ENCODE assay signal across 8 cellular contexts in the genomic region with DNA sequence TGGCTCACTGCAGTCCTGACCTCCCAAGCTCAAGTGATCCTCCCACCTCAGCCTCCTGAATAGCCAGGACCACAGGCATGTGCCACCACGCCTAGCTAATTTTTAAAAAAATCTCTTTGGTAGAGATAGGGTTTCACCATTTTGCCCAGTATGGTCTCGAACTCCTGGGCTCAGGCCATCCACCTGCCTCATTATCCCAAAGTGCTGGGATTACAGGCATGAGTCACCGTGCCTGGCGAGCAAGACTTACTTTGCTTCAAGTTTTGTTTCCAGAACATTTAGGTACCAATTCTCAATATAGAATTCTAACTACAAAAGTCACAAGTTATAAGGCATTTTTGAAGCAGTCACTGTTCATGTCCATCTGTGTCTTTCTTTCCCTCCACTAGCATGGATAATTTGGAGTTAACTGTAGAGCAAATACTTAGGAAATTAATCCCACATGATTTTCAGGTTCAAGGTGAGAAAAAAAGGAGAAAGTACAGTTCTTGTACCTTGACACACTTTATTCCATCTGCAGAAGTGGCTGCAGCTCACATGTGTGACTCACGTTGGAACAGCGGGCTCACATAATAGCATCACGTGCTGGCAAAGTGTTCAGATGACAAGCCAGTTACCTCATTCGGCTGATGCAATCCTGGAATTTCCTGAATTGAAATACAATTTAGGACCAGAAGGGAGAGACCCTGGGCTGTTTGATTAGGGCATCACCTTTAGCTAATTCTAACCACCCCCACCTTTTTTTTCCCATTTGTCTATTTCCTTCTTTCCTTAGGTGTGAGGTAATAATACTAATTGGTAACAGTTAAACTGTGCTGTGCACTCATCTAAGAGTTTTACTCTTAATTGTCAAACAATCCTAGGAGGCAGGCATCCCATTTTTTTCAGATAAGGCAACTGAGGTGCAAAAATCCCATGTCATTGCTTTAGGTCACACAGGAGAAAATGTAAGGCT. TPM values are rescaled to one million over a fixed set of nuclear protein-coding genes. Genes with fewer than 3 reads are reported as not detected.
DNase-seq lines count a peak whose midpoint lies in the region; ATAC-seq, FAIRE-seq and TF ChIP-seq lines count a peak whose summit lies in the region.

No MANE protein-coding gene starts in this region.

- H3K4me1 Mint-ChIP-seq in brain = peaks cover 37% of the 10 kb centered on the region

- peak overlapping the region in 4 of 5 experiments; percentile 41 to 72 (median 66) for H3K4me3 Mint-ChIP-seq in brain

- no peak for TF ChIP-seq CTCF in brain (conservative IDR thresholded peaks at IDR 0.05)

- no peaks in the 10 kb centered on the region for H3K36me3 Mint-ChIP-seq in brain

- no peaks in the 10 kb centered on the region for H3K9me3 Mint-ChIP-seq in brain

- peak overlapping the region; percentile 69 to 98 (median 91) for H3K27ac Mint-ChIP-seq in brain

- peak; percentile 99 for FAIRE-seq in G401.6 (lab: Jason Lieb, UNC)

- peaks cover 3% of the 10 kb centered on the region for H3K27me3 Mint-ChIP-seq in brain

- ATAC-seq in left lobe of liver = peak; percentile 59

- peak; percentile 66 for DNase-seq in NCI-H1436 (lab: John Stamatoyannopoulos, UW)
- DNase-seq in left lobe of liver (ENCODE audit: low spot score) = peak; percentile 68
- peak; percentile 81 for DNase-seq in ureter (ENCODE audit: low spot score)
- DNase-seq in NOMO-1 treated with dmso at 0.1 percent for 144 hours (lab: John Stamatoyannopoulos, UW; ENCODE audit: unreplicated experiment) = no peak
- DNase-seq in NCI-H2081 treated with DMSO at 0.1 percent for 48 hours (lab: John Stamatoyannopoulos, UW) = no peak
- no peak for DNase-seq in hippocampal formation (lab: John Stamatoyannopoulos, UW)

RNA-seq across cellular contexts. Expression of gene NEDD4, which starts 46.9 kb away (rescaled TPM):
- polyA plus RNA-seq in brain (ENCODE audit: insufficient read depth, low read depth, low replicate concordance) = 1.7 TPM
- total RNA-seq in left lobe of liver (15.3 TPM), ureter (30.9 TPM)

Comparison
In these comparisons a context has a peak if more than half of its experiments do, and no peak if none do; other contexts are left out.
1. DNase-seq: peak in NCI-H1436 (single experiment), left lobe of liver (single experiment) and ureter (single experiment); none in NOMO-1 treated with dmso at 0.1 percent for 144 hours (single experiment), NCI-H2081 treated with DMSO at 0.1 percent for 48 hours (single experiment) and hippocampal formation (0 of 2).